Comparison of ENCODE assay signal across 9 cellular contexts in genomic region chr17:65531508-65532431, GRCh38. TPM values are rescaled to one million over a fixed set of nuclear protein-coding genes. Genes with fewer than 3 reads are reported as not detected.
DNase-seq lines count a peak whose midpoint lies in the region; ATAC-seq and TF ChIP-seq lines count a peak whose summit lies in the region.
"Had no signal": no experiment of that assay in that cellular context is flagged by ENCODE, and none has a peak within 500 bp of the region (broad histone marks: within the 10 kb centered on the region; RNA-seq: fewer than 3 reads in every experiment).

No MANE protein-coding gene starts in this region.

- H3K36me3 ChIP-seq in lung (ENCODE audit: control insufficient read depth in 2 of 2, insufficient read depth in 2 of 2, low read length in 2 of 2) (peaks cover 14 to 44% of the 10 kb centered on the region in 2 donors), urinary bladder (ENCODE audit: insufficient read depth) (peaks cover 2% of the 10 kb centered on the region)

- no peaks in the 10 kb centered on the region for H3K4me1 Mint-ChIP-seq in activated T-helper 1 cell treated with anti-CD3 and anti-CD28 coated beads, Interleukin-12 subunit alpha, Interleukin-12 subunit beta, Interleukin-2, Interleukin-4 antibody, amounts not matched to agents 30 ng/mL and 10 ng/mL and 1 ng/mL, durations not matched to agents 14 hours and 24 hours and 36 hours (ENCODE audit: low read depth)
- no peaks in the 10 kb centered on the region for H3K4me1 Mint-ChIP-seq in stimulated activated naive B cell treated with anti-CD40 and anti-IgM and Interleukin-4, amounts not matched to agents 10 μg/mL and 1 μg/mL and 100 μg/mL, for 72 hours

- ATAC-seq in lung (ENCODE audit: insufficient read depth, low FRiP score): peak; percentile 39
- no peak for ATAC-seq in stimulated activated naive B cell treated with anti-CD40 and anti-IgM and Interleukin-4, amounts not matched to agents 10 μg/mL and 1 μg/mL and 100 μg/mL, for 72 hours (replicated peaks)

- 46 to 70% methylated on average over 15 of the region's 15 CpGs for WGBS in lung, 2 donors
- 16% methylated on average over 15 of the region's 15 CpGs for WGBS in urinary bladder

- H3K27ac ChIP-seq in dorsolateral prefrontal cortex (peak overlapping the region in 54 of 59 donors; percentile 25 to 84 (median 65)), lung (ENCODE audit: low read depth in 1 of 2, low read length in 1 of 2) (peak overlapping the region; percentile 37 to 79), urinary bladder (ENCODE audit: low read depth) (peak overlapping the region; percentile 53)

- peaks cover 9% of the 10 kb centered on the region for H3K27me3 Mint-ChIP-seq in activated T-helper 1 cell treated with anti-CD3 and anti-CD28 coated beads, Interleukin-12 subunit alpha, Interleukin-12 subunit beta, Interleukin-2, Interleukin-4 antibody, amounts not matched to agents 30 ng/mL and 10 ng/mL and 1 ng/mL, durations not matched to agents 14 hours and 24 hours and 36 hours (ENCODE audit: insufficient read depth)
- no peaks in the 10 kb centered on the region for H3K27me3 Mint-ChIP-seq in stimulated activated naive B cell treated with anti-CD40 and anti-IgM and Interleukin-4, amounts not matched to agents 10 μg/mL and 1 μg/mL and 100 μg/mL, for 72 hours

- peaks cover 7% of the 10 kb centered on the region for H3K36me3 Mint-ChIP-seq in activated T-helper 1 cell treated with anti-CD3 and anti-CD28 coated beads, Interleukin-12 subunit alpha, Interleukin-12 subunit beta, Interleukin-2, Interleukin-4 antibody, amounts not matched to agents 30 ng/mL and 10 ng/mL and 1 ng/mL, durations not matched to agents 14 hours and 24 hours and 36 hours (ENCODE audit: low read depth)
- peaks cover 0 to 7% of the 10 kb centered on the region in 2 donors for H3K36me3 Mint-ChIP-seq in stimulated activated naive B cell treated with anti-CD40 and anti-IgM and Interleukin-4, amounts not matched to agents 10 μg/mL and 1 μg/mL and 100 μg/mL, for 72 hours

- no peak overlapping the region for H3K4me3 ChIP-seq in dorsolateral prefrontal cortex
- peak overlapping the region; percentile 4 for H3K4me3 ChIP-seq in lung
- no peak overlapping the region for H3K4me3 ChIP-seq in urinary bladder (ENCODE audit: low read depth, low read length)

- peak; percentile 60 for DNase-seq in activated effector memory CD4-positive, alpha-beta T cell treated with anti-CD3 and anti-CD28 coated beads, Interleukin-2, amount 50 U/mL, for 16 hours
- no peak for DNase-seq in activated effector memory CD4-positive, alpha-beta T cell treated with Interleukin-2 at 50 U/mL for 16 hours
- DNase-seq in dorsolateral prefrontal cortex (no peak), lung (ENCODE audit: low spot score) (peak; percentile 63), T-helper 1 cell (no peak)
- DNase-seq in activated T-helper 1 cell treated with anti-CD3 and anti-CD28 coated beads, Interleukin-12 subunit alpha, Interleukin-12 subunit beta, Interleukin-2, Interleukin-4 antibody, amounts not matched to agents 30 ng/mL and 10 ng/mL and 1 ng/mL, durations not matched to agents 14 hours and 24 hours and 36 hours (ENCODE audit: low spot score): no peak
- DNase-seq in stimulated activated naive B cell treated with anti-CD40 and anti-IgM and Interleukin-4, amounts not matched to agents 10 μg/mL and 1 μg/mL and 100 μg/mL, for 72 hours: no peak
- DNase-seq: T1000 had no signal

- peak in 12 of 56 donors; percentile 12 to 39 (median 28) for TF ChIP-seq CTCF in dorsolateral prefrontal cortex (IDR thresholded peaks at IDR 0.05 in 54 of 56, conservative IDR thresholded peaks at IDR 0.05 in 2 of 56; ENCODE audit: low read depth in 1 of 56, partially characterized antibody in 56 of 56)
- no peak for TF ChIP-seq CTCF in lung (IDR thresholded peaks at IDR 0.05; ENCODE audit: control extremely low read depth, extremely low read depth)

- H3K4me1 ChIP-seq in lung (ENCODE audit: control insufficient read depth in 2 of 2, insufficient read depth in 2 of 2, low read length in 2 of 2): peaks cover 5 to 14% of the 10 kb centered on the region in 2 donors
- H3K4me1 ChIP-seq in urinary bladder (ENCODE audit: insufficient read depth): no peaks in the 10 kb centered on the region

- H3K9me3 ChIP-seq in lung (ENCODE audit: control insufficient read depth in 2 of 2, insufficient read depth in 1 of 2, low read length in 1 of 2): no peaks in the 10 kb centered on the region

- H3K27me3 ChIP-seq in dorsolateral prefrontal cortex (no peaks in the 10 kb centered on the region), lung (ENCODE audit: control insufficient read depth, insufficient read depth) (no peaks in the 10 kb centered on the region)

- no peaks in the 10 kb centered on the region for H3K9me3 Mint-ChIP-seq in activated T-helper 1 cell treated with anti-CD3 and anti-CD28 coated beads, Interleukin-12 subunit alpha, Interleukin-12 subunit beta, Interleukin-2, Interleukin-4 antibody, amounts not matched to agents 30 ng/mL and 10 ng/mL and 1 ng/mL, durations not matched to agents 14 hours and 24 hours and 36 hours
- no peaks in the 10 kb centered on the region for H3K9me3 Mint-ChIP-seq in stimulated activated naive B cell treated with anti-CD40 and anti-IgM and Interleukin-4, amounts not matched to agents 10 μg/mL and 1 μg/mL and 100 μg/mL, for 72 hours

- H3K27ac Mint-ChIP-seq in activated T-helper 1 cell treated with anti-CD3 and anti-CD28 coated beads, Interleukin-12 subunit alpha, Interleukin-12 subunit beta, Interleukin-2, Interleukin-4 antibody, amounts not matched to agents 30 ng/mL and 10 ng/mL and 1 ng/mL, durations not matched to agents 14 hours and 24 hours and 36 hours: no peak overlapping the region
- H3K27ac Mint-ChIP-seq in stimulated activated naive B cell treated with anti-CD40 and anti-IgM and Interleukin-4, amounts not matched to agents 10 μg/mL and 1 μg/mL and 100 μg/mL, for 72 hours: no peak overlapping the region

- intact Hi-C loops in dorsolateral prefrontal cortex (cut with DNase I): no loop called here
- intact Hi-C loops in activated T-helper 1 cell treated with anti-CD3 and anti-CD28 coated beads, Interleukin-12 subunit alpha, Interleukin-12 subunit beta, Interleukin-2, Interleukin-4 antibody, amounts not matched to agents 30 ng/mL and 10 ng/mL and 1 ng/mL, durations not matched to agents 14 hours and 24 hours and 36 hours (cut with micrococcal nuclease): no loop called here

- no peak overlapping the region for H3K4me3 Mint-ChIP-seq in activated T-helper 1 cell treated with anti-CD3 and anti-CD28 coated beads, Interleukin-12 subunit alpha, Interleukin-12 subunit beta, Interleukin-2, Interleukin-4 antibody, amounts not matched to agents 30 ng/mL and 10 ng/mL and 1 ng/mL, durations not matched to agents 14 hours and 24 hours and 36 hours
- no peak overlapping the region for H3K4me3 Mint-ChIP-seq in stimulated activated naive B cell treated with anti-CD40 and anti-IgM and Interleukin-4, amounts not matched to agents 10 μg/mL and 1 μg/mL and 100 μg/mL, for 72 hours

RNA-seq across cellular contexts. Expression of gene AXIN2, which starts 29.7 kb away (rescaled TPM):
- total RNA-seq in dorsolateral prefrontal cortex (10 to 100 TPM; 15.2 to 39.9 (median 25.9) TPM), lung (100 to 1,000 TPM in 1 of 2 donors, 10 to 100 TPM in 1; 60.3 to 127 TPM), urinary bladder (23.4 TPM)
- polyA plus RNA-seq in lung (10 to 100 TPM; 13.0 to 13.2 TPM), urinary bladder (25.4 TPM)
- 4.9 and 5.6 TPM in 2 replicates for total RNA-seq in activated T-helper 1 cell treated with anti-CD3 and anti-CD28 coated beads, Interleukin-12 subunit alpha, Interleukin-12 subunit beta, Interleukin-2, Interleukin-4 antibody, amounts not matched to agents 30 ng/mL and 10 ng/mL and 1 ng/mL, durations not matched to agents 14 hours and 24 hours and 36 hours

Comparison
In these comparisons a context has a peak if more than half of its experiments do, and no peak if none do; other contexts are left out.
1. DNase-seq: peak in activated effector memory CD4-positive, alpha-beta T cell treated with anti-CD3 and anti-CD28 coated beads, Interleukin-2, amount 50 U/mL, for 16 hours (single experiment) and lung (single experiment); none in activated effector memory CD4-positive, alpha-beta T cell treated with Interleukin-2 at 50 U/mL for 16 hours (single experiment), dorsolateral prefrontal cortex (0 of 10), activated T-helper 1 cell treated with anti-CD3 and anti-CD28 coated beads, Interleukin-12 subunit alpha, Interleukin-12 subunit beta, Interleukin-2, Interleukin-4 antibody, amounts not matched to agents 30 ng/mL and 10 ng/mL and 1 ng/mL, durations not matched to agents 14 hours and 24 hours and 36 hours (single experiment), stimulated activated naive B cell treated with anti-CD40 and anti-IgM and Interleukin-4, amounts not matched to agents 10 μg/mL and 1 μg/mL and 100 μg/mL, for 72 hours (single experiment) and T-helper 1 cell (0 of 5).
2. Peak in every context shown above with its lines, with median percentiles within 50 percentile points of each other: H3K27ac ChIP-seq.